ENCODE assay signal across 20 cellular contexts in the genomic region with DNA sequence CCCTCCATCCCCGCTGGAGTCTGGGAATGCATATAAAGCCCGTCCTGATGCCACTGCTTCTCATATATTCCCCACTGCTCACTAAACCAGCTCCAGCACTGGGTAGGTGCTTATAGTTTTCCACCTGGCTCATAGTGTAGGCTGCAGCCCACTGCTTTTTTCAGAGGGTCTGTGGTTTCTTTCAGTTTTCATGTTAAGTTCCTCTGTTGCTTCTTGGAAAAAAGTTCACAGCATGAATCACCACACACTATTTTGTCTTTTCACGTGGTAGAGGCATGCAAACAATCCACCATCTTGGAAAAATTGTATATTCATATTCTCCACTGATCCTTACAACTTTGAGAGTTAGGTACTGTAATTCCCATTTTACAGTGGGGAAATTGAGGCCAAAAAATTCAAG. TPM values are rescaled to one million over a fixed set of nuclear protein-coding genes. Genes with fewer than 3 reads are reported as not detected.
"Had no signal": no experiment of that assay in that cellular context is flagged by ENCODE, and none has a peak within 500 bp of the region (broad histone marks: within the 10 kb centered on the region; RNA-seq: fewer than 3 reads in every experiment).

No MANE protein-coding gene starts in this region.

- DNase-seq: activated CD4-positive, CD25-positive, alpha-beta regulatory T cell treated with anti-CD3 and anti-CD28 coated beads, Interleukin-2, amount 50 U/mL, for 72 hours; activated CD8-positive, alpha-beta memory T cell treated with anti-CD3 and anti-CD28 coated beads for 24 hours; activated CD8-positive, alpha-beta memory T cell treated with anti-CD3 and anti-CD28 coated beads, Interleukin-2, amount 50 U/mL, for 48 hours; activated effector memory CD4-positive, alpha-beta T cell treated with anti-CD3 and anti-CD28 coated beads, Interleukin-2, amount 50 U/mL, for 16 hours; activated T-cell treated with anti-CD3 and anti-CD28 coated beads, Interleukin-2, amount 50 U/mL, for 48 hours; amniotic stem cell; colonic mucosa; erythroblast; islet precursor cell; left colon; lower lobe of right lung; sigmoid colon; stimulated activated CD4-positive, alpha-beta T cell treated with anti-CD3 and anti-CD28 coated beads, Interleukin-4, amount 100 ng/mL, for 4 hours; stimulated activated naive CD4-positive, alpha-beta T cell; T-helper 17 cell had no signal

- H3K36me3 ChIP-seq: colonic mucosa, lower lobe of right lung, sigmoid colon had no signal

- H3K27ac Mint-ChIP-seq: activated naive CD4-positive, alpha-beta T cell treated with anti-CD3 and anti-CD28 coated beads, Interleukin-2, amount 50 U/mL, for 72 hours; natural killer cell treated with Interleukin-12 subunit alpha and Interleukin-12 subunit beta and Interleukin-15 and Interleukin-18, amount 100 ng/mL, for 72 hours; T-helper 17 cell had no signal

- H3K4me1 ChIP-seq: colonic mucosa, lower lobe of right lung, parathyroid adenoma had no signal

- H3K4me3 ChIP-seq: colonic mucosa, lower lobe of right lung, sigmoid colon, tibial nerve had no signal

- H3K4me3 Mint-ChIP-seq: natural killer cell treated with Interleukin-12 subunit alpha and Interleukin-12 subunit beta and Interleukin-15 and Interleukin-18, amount 100 ng/mL, for 72 hours; T-helper 17 cell had no signal

- H3K9me3 ChIP-seq: colonic mucosa, lower lobe of right lung had no signal

- H3K27ac ChIP-seq: colonic mucosa, lower lobe of right lung, parathyroid adenoma, VCaP had no signal

- H3K4me1 Mint-ChIP-seq: T-helper 17 cell had no signal

- H3K36me3 Mint-ChIP-seq: activated naive CD4-positive, alpha-beta T cell treated with anti-CD3 and anti-CD28 coated beads, Interleukin-2, amount 50 U/mL, for 72 hours; natural killer cell treated with Interleukin-12 subunit alpha and Interleukin-12 subunit beta and Interleukin-15 and Interleukin-18, amount 100 ng/mL, for 72 hours had no signal

- ATAC-seq: activated naive CD4-positive, alpha-beta T cell treated with anti-CD3 and anti-CD28 coated beads, Interleukin-2, amount 50 U/mL, for 72 hours; left colon; lower lobe of right lung; natural killer cell treated with Interleukin-12 subunit alpha and Interleukin-12 subunit beta and Interleukin-15 and Interleukin-18, amount 100 ng/mL, for 72 hours; T-helper 17 cell had no signal

- H3K27me3 ChIP-seq: colonic mucosa, sigmoid colon, tibial nerve had no signal

RNA-seq across cellular contexts. Expression of gene DCLK2, which starts 39.4 kb away (rescaled TPM):
- total RNA-seq: activated naive CD4-positive, alpha-beta T cell treated with anti-CD3 and anti-CD28 coated beads, Interleukin-2, amount 50 U/mL, for 72 hours; T-helper 17 cell had no signal
